ENCODE assay signal across 29 cellular contexts in the genomic region with DNA sequence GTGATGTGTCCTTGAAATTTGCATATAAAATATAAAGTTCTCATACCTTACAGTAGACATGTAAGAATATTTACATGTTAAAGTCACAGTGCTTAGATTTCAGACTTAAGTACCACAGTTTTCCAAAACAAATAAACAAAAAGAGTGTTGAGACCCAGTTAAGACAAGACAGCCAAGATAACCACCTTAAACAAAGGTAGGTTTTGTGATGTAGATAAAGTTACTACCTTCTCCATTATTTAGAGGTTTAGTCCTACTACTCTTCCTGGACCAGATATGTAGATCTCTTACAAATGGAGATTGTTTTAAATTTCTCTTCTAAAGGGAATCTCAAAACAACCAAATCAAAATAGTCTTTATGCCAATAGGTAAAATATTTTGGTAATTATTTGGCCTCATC.
"Had no signal": no experiment of that assay in that cellular context is flagged by ENCODE, and none has a peak within 500 bp of the region (broad histone marks: within the 10 kb centered on the region; RNA-seq: fewer than 3 reads in every experiment).

No MANE protein-coding gene starts in this region.

- H3K27ac ChIP-seq: brain microvascular endothelial cell, esophagus muscularis mucosa, foreskin keratinocyte, gastrocnemius medialis, heart left ventricle, WERI-Rb-1 had no signal

- DNase-seq: activated CD4-positive, alpha-beta memory T cell treated with anti-CD3 and anti-CD28 coated beads for 36 hours; activated CD4-positive, alpha-beta T cell treated with anti-CD3 and anti-CD28 coated beads for 36 hours; activated CD4-positive, alpha-beta T cell treated with anti-CD3 and anti-CD28 coated beads, Interleukin-2, amount 10 ng/mL, durations not matched to agents 24 days and 14 days; activated CD4-positive, CD25-positive, alpha-beta regulatory T cell; activated CD4-positive, CD25-positive, alpha-beta regulatory T cell treated with anti-CD3 and anti-CD28 coated beads, Interleukin-2, amount 50 U/mL, for 72 hours; activated CD8-positive, alpha-beta memory T cell treated with anti-CD3 and anti-CD28 coated beads, Interleukin-2, amount 10 ng/mL, durations not matched to agents 7 days and 5 days; activated CD8-positive, alpha-beta memory T cell treated with anti-CD3 and anti-CD28 coated beads, Interleukin-2, amount 50 U/mL, for 4 hours; activated CD8-positive, alpha-beta T cell treated with anti-CD3 and anti-CD28 coated beads, Interleukin-2, amount 10 ng/mL, durations not matched to agents 7 days and 5 days; activated gamma-delta T cell; activated naive CD4-positive, alpha-beta T cell; activated naive CD4-positive, alpha-beta T cell treated with anti-CD3 and anti-CD28 coated beads, Interleukin-2, amount 10 ng/mL, durations not matched to agents 7 days and 5 days; activated T-cell treated with anti-CD3 and anti-CD28 coated beads, Interleukin-2, amount 50 U/mL, for 1 hour; activated T-cell treated with anti-CD3 and anti-CD28 coated beads, Interleukin-2, amount 50 U/mL, for 48 hours; amniotic stem cell; anterior cingulate cortex; brain microvascular endothelial cell; cortex of kidney; dermis blood vessel endothelial cell; effector CD4-positive, alpha-beta T cell; effector memory CD8-positive, alpha-beta T cell; erythroblast; foreskin keratinocyte; gastrocnemius medialis; glutamatergic neuron; heart left ventricle; T-helper 17 cell; T1000; WERI-Rb-1 had no signal

- H3K9me3 ChIP-seq: esophagus muscularis mucosa, gastrocnemius medialis, heart left ventricle had no signal

- H3K4me1 ChIP-seq: esophagus muscularis mucosa, foreskin keratinocyte, gastrocnemius medialis, heart left ventricle had no signal

- H3K36me3 ChIP-seq: brain microvascular endothelial cell, esophagus muscularis mucosa, gastrocnemius medialis, heart left ventricle, WERI-Rb-1 had no signal

- H3K27me3 ChIP-seq: brain microvascular endothelial cell, esophagus muscularis mucosa, foreskin keratinocyte, gastrocnemius medialis, heart left ventricle had no signal

- H3K4me3 ChIP-seq: esophagus muscularis mucosa, gastrocnemius medialis, heart left ventricle had no signal
